10 cellular contexts compared by ENCODE assay signal in the genomic region with DNA sequence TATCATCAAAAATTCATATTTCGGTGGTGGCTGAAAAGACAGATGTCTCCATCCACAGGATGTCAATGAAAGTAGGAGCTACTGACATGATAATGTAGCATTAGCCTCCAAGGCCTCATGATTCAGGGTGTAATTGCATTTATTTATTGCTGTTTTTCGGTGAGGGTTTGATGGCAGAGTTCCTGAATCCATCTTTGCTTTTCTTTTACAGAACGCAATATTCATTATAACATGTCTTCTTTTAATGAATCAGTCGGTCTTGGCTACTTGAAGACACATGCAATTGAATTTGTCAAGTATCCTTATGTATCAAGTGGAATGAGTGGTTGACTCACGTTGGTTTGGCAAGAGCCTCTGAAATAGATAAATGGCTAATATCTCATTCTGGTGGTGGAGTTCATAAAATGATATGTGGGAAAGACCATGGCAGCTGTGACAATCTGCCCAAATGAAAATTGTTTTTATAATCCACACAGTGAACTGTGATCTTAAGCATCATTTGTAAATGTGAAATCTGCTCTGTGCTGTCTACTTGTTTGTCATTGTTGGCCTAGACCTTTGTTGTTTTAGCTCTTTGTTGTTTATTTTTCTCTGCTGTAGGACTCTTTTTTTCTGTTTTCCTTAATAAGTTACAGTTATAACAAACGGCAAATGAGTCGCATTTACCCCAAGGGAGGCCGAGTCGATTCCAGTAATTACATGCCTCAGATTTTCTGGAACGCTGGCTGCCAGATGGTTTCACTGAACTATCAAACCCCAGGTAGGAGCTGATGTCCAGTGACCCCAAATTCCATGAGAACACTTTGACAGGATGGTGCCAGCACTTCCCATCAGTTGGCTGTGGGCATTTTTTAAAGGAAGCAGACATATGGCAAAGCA.
DNase-seq lines count a peak whose midpoint lies in the region; ATAC-seq and TF ChIP-seq lines count a peak whose summit lies in the region.
"Had no signal": no experiment of that assay in that cellular context is flagged by ENCODE, and none has a peak within 500 bp of the region (broad histone marks: within the 10 kb centered on the region; RNA-seq: fewer than 3 reads in every experiment).

No MANE protein-coding gene starts in this region.

- no peak for ATAC-seq in stimulated activated naive CD8-positive, alpha-beta T cell treated with anti-CD3 and anti-CD28 coated beads, Interleukin-15, amount 100 ng/mL, for 72 hours

- DNase-seq in Caki2 (ENCODE audit: low read depth) (peak; percentile 94), HS-27A (ENCODE audit: low read depth) (peak; percentile 55), astrocyte of the spinal cord (ENCODE audit: low read depth, low spot score) (peak; percentile 72), medulla oblongata (ENCODE audit: extremely low spot score) (peak; percentile 11), OCI-M2 (lab: John Stamatoyannopoulos, UW; ENCODE audit: unreplicated experiment) (no peak), T1000 (lab: John Stamatoyannopoulos, UW) (no peak), NCI-H2107 treated with DMSO at 0.1 percent for 48 hours (lab: John Stamatoyannopoulos, UW; ENCODE audit: unreplicated experiment) (no peak)
- no peak for DNase-seq in stimulated activated naive CD8-positive, alpha-beta T cell treated with anti-CD3 and anti-CD28 coated beads, Interleukin-15, amount 100 ng/mL, for 72 hours
- DNase-seq: upper lobe of right lung had no signal

- H3K9me3 Mint-ChIP-seq in stimulated activated naive CD8-positive, alpha-beta T cell treated with anti-CD3 and anti-CD28 coated beads, Interleukin-15, amount 100 ng/mL, for 72 hours, result no peaks in the 10 kb centered on the region
- H3K9me3 Mint-ChIP-seq: nephron progenitor cell had no signal

- no peaks in the 10 kb centered on the region for H3K4me1 Mint-ChIP-seq in stimulated activated naive CD8-positive, alpha-beta T cell treated with anti-CD3 and anti-CD28 coated beads, Interleukin-15, amount 100 ng/mL, for 72 hours
- H3K4me1 Mint-ChIP-seq: nephron progenitor cell had no signal

- no peaks in the 10 kb centered on the region for H3K27me3 Mint-ChIP-seq in stimulated activated naive CD8-positive, alpha-beta T cell treated with anti-CD3 and anti-CD28 coated beads, Interleukin-15, amount 100 ng/mL, for 72 hours

- TF ChIP-seq CTCF in astrocyte of the spinal cord (IDR thresholded peaks at IDR 0.05; ENCODE audit: low read depth, low read length), result no peak

- no peak overlapping the region for H3K4me3 Mint-ChIP-seq in stimulated activated naive CD8-positive, alpha-beta T cell treated with anti-CD3 and anti-CD28 coated beads, Interleukin-15, amount 100 ng/mL, for 72 hours
- H3K4me3 Mint-ChIP-seq: nephron progenitor cell had no signal

- H3K27ac Mint-ChIP-seq in stimulated activated naive CD8-positive, alpha-beta T cell treated with anti-CD3 and anti-CD28 coated beads, Interleukin-15, amount 100 ng/mL, for 72 hours, result no peak overlapping the region
- H3K27ac Mint-ChIP-seq: nephron progenitor cell had no signal

- no peak overlapping the region for H3K4me3 ChIP-seq in astrocyte of the spinal cord (ENCODE audit: low read depth, low read length)
- H3K4me3 ChIP-seq: upper lobe of right lung had no signal

- in situ Hi-C loops in Caki2 (cut with HindIII; ENCODE audit: low pct_unique_long_range_greater_than_20kb, low sequenced_read_pairs) (no loop called here), astrocyte of the spinal cord (cut with HindIII; ENCODE audit: low sequenced_read_pairs) (no loop called here)

Comparison
In these comparisons a context has a peak if more than half of its experiments do, and no peak if none do; other contexts are left out.
1. DNase-seq: peak in Caki2 (single experiment), HS-27A (single experiment), astrocyte of the spinal cord (single experiment) and medulla oblongata (single experiment); none in OCI-M2 (single experiment), T1000 (single experiment), stimulated activated naive CD8-positive, alpha-beta T cell treated with anti-CD3 and anti-CD28 coated beads, Interleukin-15, amount 100 ng/mL, for 72 hours (0 of 2) and NCI-H2107 treated with DMSO at 0.1 percent for 48 hours (single experiment).